In the genomic region with DNA sequence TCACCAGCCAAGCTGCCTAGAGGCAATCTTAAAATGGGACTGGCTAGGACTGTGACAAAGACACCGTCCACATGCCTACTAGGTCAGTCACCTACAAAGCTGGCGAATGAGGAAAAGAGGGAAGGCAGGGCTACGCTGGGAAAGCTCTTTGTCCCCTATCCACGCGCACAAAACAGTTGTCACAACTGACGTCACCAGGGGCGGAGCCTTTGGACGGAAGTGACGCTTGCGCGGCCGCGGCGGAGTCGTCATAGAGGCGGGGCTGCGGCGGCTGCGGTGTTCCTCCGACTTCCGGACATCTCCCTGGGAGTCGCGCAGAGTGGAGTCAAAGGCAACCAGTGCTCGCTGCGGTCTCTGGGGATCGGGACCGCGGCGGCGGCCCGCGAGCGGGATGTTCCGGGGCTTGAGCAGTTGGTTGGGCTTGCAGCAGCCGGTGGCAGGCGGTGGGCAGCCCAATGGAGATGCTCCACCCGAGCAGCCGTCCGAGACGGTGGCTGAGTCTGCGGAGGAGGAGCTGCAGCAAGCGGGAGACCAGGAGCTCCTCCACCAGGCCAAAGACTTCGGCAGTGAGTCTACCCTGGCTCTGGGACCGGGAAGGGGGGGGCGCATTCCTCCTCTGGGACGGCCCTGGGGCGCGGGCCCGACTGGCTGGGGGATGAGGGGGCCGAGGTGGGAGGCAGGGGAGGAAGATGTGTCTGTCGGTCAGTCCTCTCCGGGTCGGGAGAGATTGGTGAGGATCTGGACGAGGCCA, we compare ENCODE assay signal across 8 cellular contexts. TPM values are rescaled to one million over a fixed set of nuclear protein-coding genes. Genes with fewer than 3 reads are reported as not detected.
DNase-seq lines count a peak whose midpoint lies in the region; ATAC-seq and TF ChIP-seq lines count a peak whose summit lies in the region.

A gene with protein sequence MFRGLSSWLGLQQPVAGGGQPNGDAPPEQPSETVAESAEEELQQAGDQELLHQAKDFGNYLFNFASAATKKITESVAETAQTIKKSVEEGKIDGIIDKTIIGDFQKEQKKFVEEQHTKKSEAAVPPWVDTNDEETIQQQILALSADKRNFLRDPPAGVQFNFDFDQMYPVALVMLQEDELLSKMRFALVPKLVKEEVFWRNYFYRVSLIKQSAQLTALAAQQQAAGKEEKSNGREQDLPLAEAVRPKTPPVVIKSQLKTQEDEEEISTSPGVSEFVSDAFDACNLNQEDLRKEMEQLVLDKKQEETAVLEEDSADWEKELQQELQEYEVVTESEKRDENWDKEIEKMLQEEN (plus strand): TSS at position 279 of the 751 bp plus-strand sequence. CDS start 113 bp downstream, at position 392.

- peak within 1 kb of the TSS; percentile 67 to 98 for H3K9ac ChIP-seq in liver (ENCODE audit: low read depth in 1 of 2, low read length in 2 of 2)

- DNase-seq in CD14-positive monocyte (ENCODE audit: low spot score) = peak; percentile 92
- peak; percentile 86 for DNase-seq in NCI-H82 treated with DMSO at 0.1 percent for 48 hours (lab: John Stamatoyannopoulos, UW; ENCODE audit: unreplicated experiment)
- peak; percentile 94 for DNase-seq in activated CD4-positive, alpha-beta memory T cell treated with anti-CD3 and anti-CD28 coated beads for 36 hours
- DNase-seq in dermis microvascular lymphatic vessel endothelial cell (ENCODE audit: low read depth in 2 of 2) = peak; percentile 94 to 96
- DNase-seq in stimulated activated CD4-positive, alpha-beta T cell treated with anti-CD3 and anti-CD28 coated beads, Interleukin-4, amount 100 ng/mL, for 24 hours = peak; percentile 91

- no peaks in the 10 kb centered on the region for H3K27me3 ChIP-seq in liver (ENCODE audit: control insufficient read depth in 4 of 4, insufficient read depth in 4 of 4, low read length in 3 of 4)

- CTCF ChIA-PET in activated CD4-positive, alpha-beta memory T cell treated with anti-CD3 and anti-CD28 coated beads for 36 hours (lab: Charles Lee) = no interaction called here

- intact Hi-C loops in CD14-positive monocyte (cut with micrococcal nuclease) = loop anchor here in 1 of 2 donors (10.0 kb wide), 1 partner anchor 1045 kb away; no protein-coding TSS in a partner anchor
- intact Hi-C loops in activated CD4-positive, alpha-beta memory T cell treated with anti-CD3 and anti-CD28 coated beads for 36 hours (cut with micrococcal nuclease) = loop anchor here (1.0 to 10.0 kb wide), 6 partner anchors 67 to 1385 kb away; partner anchors contain the start of genes AP1S2, PIGA, RBBP7 and TXLNG

- peaks cover 0 to 18% (median 12%) of the 10 kb centered on the region in 7 donors for H3K9me3 Mint-ChIP-seq in CD14-positive monocyte
- H3K9me3 Mint-ChIP-seq in activated CD4-positive, alpha-beta memory T cell treated with anti-CD3 and anti-CD28 coated beads for 36 hours = no peaks in the 10 kb centered on the region

- peak within 1 kb of the TSS; percentile 71 to 94 (median 79) for H3K4me3 ChIP-seq in liver (ENCODE audit: low read depth in 1 of 3, low read length in 3 of 3)

- H3K36me3 ChIP-seq in liver (ENCODE audit: control insufficient read depth in 4 of 4, insufficient read depth in 3 of 4, low read depth in 1 of 4, low read length in 3 of 4) = peaks cover 0 to 2% (median 0%) of the 10 kb centered on the region in 4 donors

- no peak for TF ChIP-seq CTCF in CD14-positive monocyte (IDR thresholded peaks at IDR 0.05)
- no peak for TF ChIP-seq CTCF in liver (IDR thresholded peaks at IDR 0.05; ENCODE audit: low read depth, low read length, missing input control)

- ATAC-seq in GM19438 (IDR thresholded peaks at IDR 0.05; ENCODE audit: low read depth, unreplicated experiment) (peak; percentile 98), HG03575 (IDR thresholded peaks at IDR 0.05; ENCODE audit: extremely low read depth, insufficient number of reproducible peaks, low FRiP score, unreplicated experiment) (peak; percentile 90)

- H3K27ac ChIP-seq in liver (ENCODE audit: low read depth in 1 of 2, low read length in 2 of 2) = peak within 1 kb of the TSS; percentile 83 to 99

- peak within 1 kb of the TSS; percentile 93 to 98 (median 97) for H3K27ac Mint-ChIP-seq in CD14-positive monocyte
- peak within 1 kb of the TSS; percentile 89 for H3K27ac Mint-ChIP-seq in activated CD4-positive, alpha-beta memory T cell treated with anti-CD3 and anti-CD28 coated beads for 36 hours

- H3K4me3 Mint-ChIP-seq in CD14-positive monocyte = peak within 1 kb of the TSS; percentile 87 to 91
- peak within 1 kb of the TSS; percentile 92 for H3K4me3 Mint-ChIP-seq in activated CD4-positive, alpha-beta memory T cell treated with anti-CD3 and anti-CD28 coated beads for 36 hours

- no peaks in the 10 kb centered on the region for H3K9me3 ChIP-seq in liver (ENCODE audit: control insufficient read depth in 4 of 4, low read length in 3 of 4)

- H3K27me3 Mint-ChIP-seq in CD14-positive monocyte (ENCODE audit: low read depth in 3 of 3) = peaks cover 0 to 49% (median under 1%) of the 10 kb centered on the region in 3 donors
- H3K27me3 Mint-ChIP-seq in activated CD4-positive, alpha-beta memory T cell treated with anti-CD3 and anti-CD28 coated beads for 36 hours = no peaks in the 10 kb centered on the region

- TF ChIP-seq RAD21 in liver (IDR thresholded peaks at IDR 0.05) = peak; percentile 7 to 52

- WGBS in liver = under 1% methylated on average over 54 of the region's 54 CpGs

- peaks cover 20% of the 10 kb centered on the region for H3K4me1 Mint-ChIP-seq in CD14-positive monocyte
- H3K4me1 Mint-ChIP-seq in activated CD4-positive, alpha-beta memory T cell treated with anti-CD3 and anti-CD28 coated beads for 36 hours (ENCODE audit: low read depth) = peaks cover 18% of the 10 kb centered on the region

- H3K4me1 ChIP-seq in liver (ENCODE audit: control insufficient read depth in 4 of 4, insufficient read depth in 4 of 4, low read length in 3 of 4) = peaks cover 2 to 20% (median 10%) of the 10 kb centered on the region in 4 donors

- POLR2A ChIA-PET in activated CD4-positive, alpha-beta memory T cell treated with anti-CD3 and anti-CD28 coated beads for 36 hours (lab: Charles Lee) = interaction anchor here (0.5 to 0.9 kb wide), 3 partner anchors 18 to 163 kb away, joined by 3 to 4 read pairs (median 3); no protein-coding TSS in a partner anchor

- H3K36me3 Mint-ChIP-seq in CD14-positive monocyte = peaks cover 6 to 8% of the 10 kb centered on the region in 2 donors
- no peaks in the 10 kb centered on the region for H3K36me3 Mint-ChIP-seq in activated CD4-positive, alpha-beta memory T cell treated with anti-CD3 and anti-CD28 coated beads for 36 hours

TF ChIP-seq in liver, 16 proteins besides CTCF, POLR2A, EP300 and RAD21 (continues in another document):
- TF ChIP-seq YY1 (IDR thresholded peaks at IDR 0.05) = peak; percentile 78
- TF ChIP-seq, protein P1, sequence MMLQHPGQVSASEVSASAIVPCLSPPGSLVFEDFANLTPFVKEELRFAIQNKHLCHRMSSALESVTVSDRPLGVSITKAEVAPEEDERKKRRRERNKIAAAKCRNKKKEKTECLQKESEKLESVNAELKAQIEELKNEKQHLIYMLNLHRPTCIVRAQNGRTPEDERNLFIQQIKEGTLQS (IDR thresholded peaks at IDR 0.05) = peak; percentile 52
- TF ChIP-seq HNF4A (conservative IDR thresholded peaks at IDR 0.05) = peak; percentile 71 to 76
- peak; percentile 60 for TF ChIP-seq HNF4G (IDR thresholded peaks at IDR 0.05)
- TF ChIP-seq SP1 (IDR thresholded peaks at IDR 0.05) = peak; percentile 95
- TF ChIP-seq MAX (IDR thresholded peaks at IDR 0.05) = no peak
- TF ChIP-seq, protein P2, sequence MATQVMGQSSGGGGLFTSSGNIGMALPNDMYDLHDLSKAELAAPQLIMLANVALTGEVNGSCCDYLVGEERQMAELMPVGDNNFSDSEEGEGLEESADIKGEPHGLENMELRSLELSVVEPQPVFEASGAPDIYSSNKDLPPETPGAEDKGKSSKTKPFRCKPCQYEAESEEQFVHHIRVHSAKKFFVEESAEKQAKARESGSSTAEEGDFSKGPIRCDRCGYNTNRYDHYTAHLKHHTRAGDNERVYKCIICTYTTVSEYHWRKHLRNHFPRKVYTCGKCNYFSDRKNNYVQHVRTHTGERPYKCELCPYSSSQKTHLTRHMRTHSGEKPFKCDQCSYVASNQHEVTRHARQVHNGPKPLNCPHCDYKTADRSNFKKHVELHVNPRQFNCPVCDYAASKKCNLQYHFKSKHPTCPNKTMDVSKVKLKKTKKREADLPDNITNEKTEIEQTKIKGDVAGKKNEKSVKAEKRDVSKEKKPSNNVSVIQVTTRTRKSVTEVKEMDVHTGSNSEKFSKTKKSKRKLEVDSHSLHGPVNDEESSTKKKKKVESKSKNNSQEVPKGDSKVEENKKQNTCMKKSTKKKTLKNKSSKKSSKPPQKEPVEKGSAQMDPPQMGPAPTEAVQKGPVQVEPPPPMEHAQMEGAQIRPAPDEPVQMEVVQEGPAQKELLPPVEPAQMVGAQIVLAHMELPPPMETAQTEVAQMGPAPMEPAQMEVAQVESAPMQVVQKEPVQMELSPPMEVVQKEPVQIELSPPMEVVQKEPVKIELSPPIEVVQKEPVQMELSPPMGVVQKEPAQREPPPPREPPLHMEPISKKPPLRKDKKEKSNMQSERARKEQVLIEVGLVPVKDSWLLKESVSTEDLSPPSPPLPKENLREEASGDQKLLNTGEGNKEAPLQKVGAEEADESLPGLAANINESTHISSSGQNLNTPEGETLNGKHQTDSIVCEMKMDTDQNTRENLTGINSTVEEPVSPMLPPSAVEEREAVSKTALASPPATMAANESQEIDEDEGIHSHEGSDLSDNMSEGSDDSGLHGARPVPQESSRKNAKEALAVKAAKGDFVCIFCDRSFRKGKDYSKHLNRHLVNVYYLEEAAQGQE (IDR thresholded peaks at IDR 0.05) = peak; percentile 93
- TF ChIP-seq JUND (IDR thresholded peaks at IDR 0.05) = peak; percentile 51 to 70
- TF ChIP-seq GABPA (IDR thresholded peaks at IDR 0.05 in 1 of 2, conservative IDR thresholded peaks at IDR 0.05 in 1 of 2) = peak; percentile 92 to 95
- TF ChIP-seq EGR1 (IDR thresholded peaks at IDR 0.05; ENCODE audit: low read depth in 2 of 2) = no peak
- TF ChIP-seq NR2F2 (IDR thresholded peaks at IDR 0.05) = no peak
- TF ChIP-seq FOXA1 (IDR thresholded peaks at IDR 0.05) = no peak
- TF ChIP-seq FOXA2 (IDR thresholded peaks at IDR 0.05) = peak; percentile 20
- peak; percentile 95 for TF ChIP-seq TAF1 (conservative IDR thresholded peaks at IDR 0.05)

RNA-seq across cellular contexts. Expression of the gene that starts here (rescaled TPM):
- polyA plus RNA-seq in CD14-positive monocyte (1 to 10 TPM; 7.1 to 9.0 TPM), liver (10 to 100 TPM in 1 of 2 donors, 1 to 10 TPM in 1; 9.6 to 29.0 TPM)
- total RNA-seq in activated CD4-positive, alpha-beta memory T cell treated with anti-CD3 and anti-CD28 coated beads for 36 hours = 10 to 100 TPM; 20.8 to 22.4 TPM
- total RNA-seq in dermis microvascular lymphatic vessel endothelial cell (22.4 and 30.4 TPM in 2 replicates), liver (10 to 100 TPM; 17.6 to 24.9 TPM)

Comparison
In these comparisons a context has a peak if more than half of its experiments do, and no peak if none do; other contexts are left out.
1. Peak in every context shown above with its lines: DNase-seq, ATAC-seq, H3K4me3 ChIP-seq and H3K27ac ChIP-seq.